11 cellular contexts compared by ENCODE assay signal in genomic region chr20:20002101-20002998, GRCh38. TPM values are rescaled to one million over a fixed set of nuclear protein-coding genes. Genes with fewer than 3 reads are reported as not detected.
DNase-seq lines count a peak whose midpoint lies in the region; ATAC-seq lines count a peak whose summit lies in the region.
"Had no signal": no experiment of that assay in that cellular context is flagged by ENCODE, and none has a peak within 500 bp of the region (broad histone marks: within the 10 kb centered on the region; RNA-seq: fewer than 3 reads in every experiment).

No MANE protein-coding gene starts in this region.

- H3K9me3 ChIP-seq in skeletal muscle tissue (ENCODE audit: control insufficient read depth in 3 of 3, low read length in 3 of 3), result no peaks in the 10 kb centered on the region

- intact Hi-C loops in left ventricle myocardium superior (cut with micrococcal nuclease), result no loop called here

- peak overlapping the region; percentile 87 for H3K27ac ChIP-seq in skeletal muscle tissue (ENCODE audit: low read depth, low read length)

- H3K4me1 Mint-ChIP-seq in T-helper 2 cell treated with Interferon-gamma antibody and Interleukin-4, amounts not matched to agents 5 μg/mL and 100 μg/mL, for 36 hours (ENCODE audit: low read depth), result peaks cover 11% of the 10 kb centered on the region

- peak overlapping the region; percentile 52 to 62 (median 54) for H3K4me3 ChIP-seq in skeletal muscle tissue (ENCODE audit: low read length in 3 of 3)

- ATAC-seq in left ventricle myocardium superior (peak; percentile 51), GM18867 (IDR thresholded peaks at IDR 0.05; ENCODE audit: unreplicated experiment) (no peak)

- H3K27ac Mint-ChIP-seq in T-helper 2 cell treated with Interferon-gamma antibody and Interleukin-4, amounts not matched to agents 5 μg/mL and 100 μg/mL, for 36 hours, result no peak overlapping the region
- H3K27ac Mint-ChIP-seq: activated T-helper 2 cell treated with anti-CD3 and anti-CD28 coated beads, Interferon-gamma antibody, Interleukin-2, Interleukin-4, amounts not matched to agents 10 μg/mL and 5 μg/mL and 100 μg/mL, durations not matched to agents 14 hours and 24 hours and 36 hours had no signal

- H3K36me3 ChIP-seq in skeletal muscle tissue (ENCODE audit: control insufficient read depth in 3 of 3, insufficient read depth in 3 of 3, low read length in 3 of 3), result peaks cover 25 to 29% (median 28%) of the 10 kb centered on the region in 3 donors

- peaks cover 17 to 44% (median 20%) of the 10 kb centered on the region in 3 donors for H3K4me1 ChIP-seq in skeletal muscle tissue (ENCODE audit: control insufficient read depth in 3 of 3, insufficient read depth in 3 of 3, low read length in 3 of 3)

- peak; percentile 72 for DNase-seq in HuH-7 (ENCODE audit: low spot score)
- DNase-seq in SKM-1 (lab: John Stamatoyannopoulos, UW; ENCODE audit: unreplicated experiment), result peak; percentile 61
- DNase-seq in left ventricle myocardium superior, result no peak
- no peak for DNase-seq in COLO829 (ENCODE audit: low spot score)
- DNase-seq in T-helper 2 cell treated with Interferon-gamma antibody and Interleukin-4, amounts not matched to agents 5 μg/mL and 100 μg/mL, for 36 hours (ENCODE audit: low spot score), result no peak
- no peak for DNase-seq in activated CD8-positive, alpha-beta memory T cell treated with anti-CD3 and anti-CD28 coated beads, Interleukin-2, amount 50 U/mL, for 4 hours
- DNase-seq: GDM1 had no signal

- H3K27me3 ChIP-seq in skeletal muscle tissue (ENCODE audit: control insufficient read depth in 3 of 3, insufficient read depth in 3 of 3, low read length in 3 of 3), result no peaks in the 10 kb centered on the region

- H3K4me3 Mint-ChIP-seq in T-helper 2 cell treated with Interferon-gamma antibody and Interleukin-4, amounts not matched to agents 5 μg/mL and 100 μg/mL, for 36 hours, result no peak overlapping the region

- peak overlapping the region in 2 of 3 donors; percentile 20 to 61 for H3K9ac ChIP-seq in skeletal muscle tissue (ENCODE audit: low read depth in 1 of 3, low read length in 3 of 3)

- H3K36me3 Mint-ChIP-seq in T-helper 2 cell treated with Interferon-gamma antibody and Interleukin-4, amounts not matched to agents 5 μg/mL and 100 μg/mL, for 36 hours (ENCODE audit: low read depth), result no peaks in the 10 kb centered on the region

- no peaks in the 10 kb centered on the region for H3K9me3 Mint-ChIP-seq in T-helper 2 cell treated with Interferon-gamma antibody and Interleukin-4, amounts not matched to agents 5 μg/mL and 100 μg/mL, for 36 hours
- H3K9me3 Mint-ChIP-seq: activated T-helper 2 cell treated with anti-CD3 and anti-CD28 coated beads, Interferon-gamma antibody, Interleukin-2, Interleukin-4, amounts not matched to agents 10 μg/mL and 5 μg/mL and 100 μg/mL, durations not matched to agents 14 hours and 24 hours and 36 hours had no signal

- peaks cover 33% of the 10 kb centered on the region for H3K27me3 Mint-ChIP-seq in T-helper 2 cell treated with Interferon-gamma antibody and Interleukin-4, amounts not matched to agents 5 μg/mL and 100 μg/mL, for 36 hours (ENCODE audit: low read depth)

RNA-seq across cellular contexts. Expression of gene NAA20, which starts 14.8 kb away (rescaled TPM):
- total RNA-seq in left ventricle myocardium superior, result 65.0 TPM
- total RNA-seq in skeletal muscle tissue, result 58.5 TPM

RNA-seq across cellular contexts. Expression of gene CRNKL1, which starts 49.9 kb away (rescaled TPM):
- 17.6 TPM for total RNA-seq in left ventricle myocardium superior
- total RNA-seq in skeletal muscle tissue, result 38.1 TPM

RNA-seq across cellular contexts. Expression of gene CFAP61, which starts 50.0 kb away (rescaled TPM):
- 23.8 TPM for total RNA-seq in left ventricle myocardium superior
- 1.0 TPM for total RNA-seq in skeletal muscle tissue
- total RNA-seq: activated T-helper 2 cell treated with anti-CD3 and anti-CD28 coated beads, Interferon-gamma antibody, Interleukin-2, Interleukin-4, amounts not matched to agents 10 μg/mL and 5 μg/mL and 100 μg/mL, durations not matched to agents 14 hours and 24 hours and 36 hours; epithelial cell of proximal tubule had no signal

Comparison
In these comparisons a context has a peak if more than half of its experiments do, and no peak if none do; other contexts are left out.
1. DNase-seq: peak in HuH-7 (single experiment) and SKM-1 (single experiment); none in left ventricle myocardium superior (single experiment), COLO829 (single experiment), T-helper 2 cell treated with Interferon-gamma antibody and Interleukin-4, amounts not matched to agents 5 μg/mL and 100 μg/mL, for 36 hours (single experiment) and activated CD8-positive, alpha-beta memory T cell treated with anti-CD3 and anti-CD28 coated beads, Interleukin-2, amount 50 U/mL, for 4 hours (single experiment).
2. RNA of gene CFAP61, which starts 50.0 kb away (total RNA-seq): 23.8 TPM in left ventricle myocardium superior (single experiment); 1.0 TPM in skeletal muscle tissue (single experiment); every median in the first group is over 10 times any median in the second.